In genomic region chr1:236802264-236802663, GRCh38 we compare ENCODE assay signal across 18 cellular contexts.
"Had no signal": no experiment of that assay in that cellular context is flagged by ENCODE, and none has a peak within 500 bp of the region (broad histone marks: within the 10 kb centered on the region; RNA-seq: fewer than 3 reads in every experiment).

No MANE protein-coding gene starts in this region.

- H3K9me3 ChIP-seq: adrenal gland, breast epithelium, esophagus squamous epithelium, right lobe of liver, SJCRH30 had no signal

- H3K27ac ChIP-seq: adrenal gland, breast epithelium, esophagus squamous epithelium, parathyroid adenoma, right lobe of liver, SJCRH30 had no signal

- H3K9me3 Mint-ChIP-seq: dendritic cell treated with granulocyte-macrophage colony-stimulating factor and Interleukin-4, amounts not matched to agents 40 ng/mL and 50 ng/mL, for 4 days; immature natural killer cell; naive thymus-derived CD4-positive, alpha-beta T cell had no signal

- H3K27ac Mint-ChIP-seq: dendritic cell treated with granulocyte-macrophage colony-stimulating factor and Interleukin-4, amounts not matched to agents 40 ng/mL and 50 ng/mL, for 4 days had no signal

- H3K27me3 Mint-ChIP-seq: dendritic cell treated with granulocyte-macrophage colony-stimulating factor and Interleukin-4, amounts not matched to agents 40 ng/mL and 50 ng/mL, for 4 days; naive thymus-derived CD4-positive, alpha-beta T cell had no signal

- ATAC-seq: naive thymus-derived CD4-positive, alpha-beta T cell; right lobe of liver had no signal

- H3K36me3 ChIP-seq: adrenal gland, breast epithelium, right lobe of liver had no signal

- H3K4me3 ChIP-seq: adrenal gland, breast epithelium, esophagus squamous epithelium, right lobe of liver, SJCRH30 had no signal

- DNase-seq: activated gamma-delta T cell treated with Interleukin-2 at 50 U/mL for 16 hours; activated T-cell treated with anti-CD3 and anti-CD28 coated beads, Interleukin-2, amount 50 U/mL, for 48 hours; adrenal gland; cerebellar nuclear complex; effector memory CD4-positive, alpha-beta T cell; esophagus squamous epithelium; immature natural killer cell; kidney glomerular epithelial cell; mesendoderm; naive thymus-derived CD4-positive, alpha-beta T cell; right lobe of liver; SJCRH30; small intestine; stimulated activated CD4-positive, alpha-beta T cell treated with anti-CD3 and anti-CD28 coated beads, Interleukin-15, amount 100 ng/mL, for 24 hours; stimulated activated CD4-positive, alpha-beta T cell treated with anti-CD3 and anti-CD28 coated beads, Interleukin-2, amount 100 ng/mL, for 48 hours had no signal

- H3K27me3 ChIP-seq: adrenal gland, breast epithelium, esophagus squamous epithelium, right lobe of liver, SJCRH30 had no signal

- H3K4me3 Mint-ChIP-seq: dendritic cell treated with granulocyte-macrophage colony-stimulating factor and Interleukin-4, amounts not matched to agents 40 ng/mL and 50 ng/mL, for 4 days; immature natural killer cell had no signal

- H3K4me1 ChIP-seq: breast epithelium, parathyroid adenoma, SJCRH30 had no signal
